14 cellular contexts compared by ENCODE assay signal in the genomic region with DNA sequence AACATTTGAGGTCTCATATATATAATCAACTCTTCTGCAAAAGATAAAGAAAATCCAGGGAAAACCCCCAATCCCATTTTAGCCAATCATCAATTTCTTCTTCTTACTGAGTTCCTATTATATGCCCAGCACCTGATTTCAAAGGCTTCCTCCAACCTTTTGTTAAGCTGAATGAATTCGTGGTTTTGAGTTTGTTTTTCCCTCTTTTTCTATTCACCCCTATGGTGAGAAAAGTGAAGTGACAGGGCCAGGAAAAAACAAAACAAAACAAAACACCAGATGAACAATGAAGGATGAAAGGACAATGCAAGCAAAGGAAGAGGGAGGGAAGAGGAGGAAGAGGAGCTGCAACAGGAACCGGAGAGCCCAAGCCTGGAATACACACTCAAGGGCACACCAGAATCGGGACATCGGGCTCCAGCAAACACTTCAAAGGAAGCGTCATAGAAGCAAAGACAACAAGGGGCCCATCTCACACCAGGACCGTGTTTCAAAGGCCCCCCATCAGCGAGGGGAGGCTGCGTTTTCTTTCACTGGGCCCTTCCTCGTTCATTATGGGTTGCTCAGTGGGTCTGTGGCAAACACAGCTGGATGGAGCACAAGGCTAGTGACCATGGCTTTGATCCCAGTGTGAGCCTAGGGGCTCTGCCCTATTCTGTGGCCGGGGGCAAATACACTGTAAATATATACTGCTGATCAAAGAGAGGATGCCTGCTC. TPM values are rescaled to one million over a fixed set of nuclear protein-coding genes. Genes with fewer than 3 reads are reported as not detected.
DNase-seq lines count a peak whose midpoint lies in the region; ATAC-seq, FAIRE-seq and TF ChIP-seq lines count a peak whose summit lies in the region.
"Had no signal": no experiment of that assay in that cellular context is flagged by ENCODE, and none has a peak within 500 bp of the region (broad histone marks: within the 10 kb centered on the region; RNA-seq: fewer than 3 reads in every experiment).

No MANE protein-coding gene starts in this region.

- H3K9me3 Mint-ChIP-seq in natural killer cell, result no peaks in the 10 kb centered on the region
- no peaks in the 10 kb centered on the region for H3K9me3 Mint-ChIP-seq in natural killer cell treated with Interleukin-12 subunit alpha and Interleukin-12 subunit beta and Interleukin-15 and Interleukin-18, amount 100 ng/mL, for 72 hours

- POLR2A ChIA-PET in endothelial cell of umbilical vein (lab: Charles Lee), result no interaction called here

- H3K4me3 Mint-ChIP-seq in natural killer cell, result no peak overlapping the region
- H3K4me3 Mint-ChIP-seq in natural killer cell treated with Interleukin-12 subunit alpha and Interleukin-12 subunit beta and Interleukin-15 and Interleukin-18, amount 100 ng/mL, for 72 hours, result no peak overlapping the region
- H3K4me3 Mint-ChIP-seq: naive B cell had no signal

- H3K36me3 Mint-ChIP-seq in natural killer cell, result no peaks in the 10 kb centered on the region
- peaks cover 10% of the 10 kb centered on the region for H3K36me3 Mint-ChIP-seq in natural killer cell treated with Interleukin-12 subunit alpha and Interleukin-12 subunit beta and Interleukin-15 and Interleukin-18, amount 100 ng/mL, for 72 hours

- no TSS peak for BruUV-seq in endothelial cell of umbilical vein (replicated peaks; lab: Mats Ljungman, UMichigan)

- dilution Hi-C loops in endothelial cell of umbilical vein (cut with MboI; ENCODE audit: extremely low pct_ligation_motif_present, low sequenced_read_pairs), result no loop called here

- CTCF ChIA-PET in endothelial cell of umbilical vein (lab: Charles Lee), result interaction anchor here (1.0 to 1.8 kb wide), 2 partner anchors 19 to 214 kb away, joined by 4 to 5 read pairs; no protein-coding TSS in a partner anchor

- H3K27ac Mint-ChIP-seq in natural killer cell, result peak overlapping the region; percentile 43 to 44
- no peak overlapping the region for H3K27ac Mint-ChIP-seq in natural killer cell treated with Interleukin-12 subunit alpha and Interleukin-12 subunit beta and Interleukin-15 and Interleukin-18, amount 100 ng/mL, for 72 hours

- H3K4me2 ChIP-seq in endothelial cell of umbilical vein (ENCODE audit: insufficient read depth, low read length) (peak overlapping the region; percentile 19), parathyroid adenoma (ENCODE audit: low read length) (no peak overlapping the region)

- ATAC-seq in natural killer cell (no peak), HG03520 (IDR thresholded peaks at IDR 0.05; ENCODE audit: unreplicated experiment) (no peak), HG02759 (IDR thresholded peaks at IDR 0.05; ENCODE audit: unreplicated experiment) (no peak)
- no peak for ATAC-seq in natural killer cell treated with Interleukin-12 subunit alpha and Interleukin-12 subunit beta and Interleukin-15 and Interleukin-18, amount 100 ng/mL, for 72 hours

- H3K4me1 ChIP-seq in endothelial cell of umbilical vein (ENCODE audit: control insufficient read depth, extremely low read depth, insufficient read depth, low read length) (peaks cover 41% of the 10 kb centered on the region), parathyroid adenoma (peaks cover 29% of the 10 kb centered on the region)

- intact Hi-C loops in natural killer cell (cut with micrococcal nuclease) (no loop called here), endothelial cell of umbilical vein (cut with micrococcal nuclease) (no loop called here)

- H3K27me3 Mint-ChIP-seq in natural killer cell (ENCODE audit: low read depth in 2 of 2), result no peaks in the 10 kb centered on the region
- no peaks in the 10 kb centered on the region for H3K27me3 Mint-ChIP-seq in natural killer cell treated with Interleukin-12 subunit alpha and Interleukin-12 subunit beta and Interleukin-15 and Interleukin-18, amount 100 ng/mL, for 72 hours
- H3K27me3 Mint-ChIP-seq: naive B cell had no signal

- H3K79me2 ChIP-seq in endothelial cell of umbilical vein (ENCODE audit: control insufficient read depth, insufficient read depth, low read length) (peaks cover 93% of the 10 kb centered on the region), parathyroid adenoma (peaks cover 40% of the 10 kb centered on the region)

- H3K9me1 ChIP-seq in endothelial cell of umbilical vein (replicated peaks; ENCODE audit: control insufficient read depth, extremely low read depth, insufficient read depth, low read length), result no peaks in the 10 kb centered on the region

- H2AFZ ChIP-seq in endothelial cell of umbilical vein (ENCODE audit: low read depth, low read length) (no peak overlapping the region), parathyroid adenoma (no peak overlapping the region)

- TF ChIP-seq POLR2A in endothelial cell of umbilical vein (IDR thresholded peaks at IDR 0.05; ENCODE audit: low read depth, low read length), result no peak

- TF ChIP-seq CTCF in natural killer cell (IDR thresholded peaks at IDR 0.05) (no peak), endothelial cell of umbilical vein (IDR thresholded peaks at IDR 0.05; ENCODE audit: extremely low read depth in 1 of 2, insufficient read depth in 1 of 2, low read depth in 1 of 2, low read length in 2 of 2) (no peak), parathyroid adenoma (IDR thresholded peaks at IDR 0.05) (no peak)

- FAIRE-seq in endothelial cell of umbilical vein (lab: Jason Lieb, UNC), result peak; percentile 56
- FAIRE-seq: islet of Langerhans had no signal

- H3K9me3 ChIP-seq in endothelial cell of umbilical vein (replicated peaks; ENCODE audit: control insufficient read depth, insufficient read depth, low read length) (no peaks in the 10 kb centered on the region), parathyroid adenoma (ENCODE audit: control insufficient read depth, low read length) (no peaks in the 10 kb centered on the region)

- H3K9ac ChIP-seq in endothelial cell of umbilical vein (replicated peaks; ENCODE audit: extremely low read depth, insufficient read depth, low read length), result no peak overlapping the region
- no peak overlapping the region for H3K9ac ChIP-seq in parathyroid adenoma

- H3K27ac ChIP-seq in endothelial cell of umbilical vein (ENCODE audit: insufficient read depth, low read depth, low read length) (peak overlapping the region; percentile 33), parathyroid adenoma (peak overlapping the region; percentile 5)

- peaks cover 74 to 77% of the 10 kb centered on the region in 2 donors for H3K4me1 Mint-ChIP-seq in natural killer cell
- H3K4me1 Mint-ChIP-seq in natural killer cell treated with Interleukin-12 subunit alpha and Interleukin-12 subunit beta and Interleukin-15 and Interleukin-18, amount 100 ng/mL, for 72 hours (ENCODE audit: low read depth in 2 of 2), result peaks cover 28 to 49% of the 10 kb centered on the region in 2 donors

- H3K27me3 ChIP-seq in endothelial cell of umbilical vein (ENCODE audit: control insufficient read depth in 2 of 2, insufficient read depth in 2 of 2, low read length in 2 of 2) (no peaks in the 10 kb centered on the region), parathyroid adenoma (ENCODE audit: control insufficient read depth, insufficient read depth, low read length) (no peaks in the 10 kb centered on the region)

- peaks cover 3% of the 10 kb centered on the region for H4K20me1 ChIP-seq in endothelial cell of umbilical vein (replicated peaks; ENCODE audit: control insufficient read depth, extremely low read depth, insufficient read depth, low read length)

- no peak overlapping the region for H3K4me3 ChIP-seq in endothelial cell of umbilical vein (replicated peaks in 1 of 3; ENCODE audit: insufficient read depth in 1 of 3, low read depth in 1 of 3, low read length in 3 of 3)
- H3K4me3 ChIP-seq in parathyroid adenoma (ENCODE audit: low read depth, low read length), result no peak overlapping the region

- H3K36me3 ChIP-seq in endothelial cell of umbilical vein (ENCODE audit: control insufficient read depth in 2 of 2, extremely low read depth in 1 of 2, insufficient read depth in 2 of 2, low read length in 2 of 2) (peaks cover 0 to 3% of the 10 kb centered on the region in 2 experiments), parathyroid adenoma (ENCODE audit: control insufficient read depth, insufficient read depth, low read length) (no peaks in the 10 kb centered on the region)

- no peak for DNase-seq in natural killer cell
- DNase-seq in natural killer cell treated with Interleukin-12 subunit alpha and Interleukin-12 subunit beta and Interleukin-15 and Interleukin-18, amount 100 ng/mL, for 72 hours (ENCODE audit: low spot score), result no peak
- peak; percentile 59 for DNase-seq in endothelial cell of umbilical vein (ENCODE audit: low read depth, low spot score)
- DNase-seq in hepatic stellate cell (ENCODE audit: low spot score), result no peak
- no peak for DNase-seq in A172 (ENCODE audit: low spot score)
- DNase-seq: foreskin melanocyte; naive B cell; NCI-H1105; OCI-M1; stimulated activated CD4-positive, alpha-beta T cell treated with anti-CD3 and anti-CD28 coated beads, Interleukin-12 subunit alpha, Interleukin-12 subunit beta, amount 100 ng/mL, for 4 hours had no signal

TF ChIP-seq in endothelial cell of umbilical vein, 7 proteins besides CTCF, POLR2A, EP300 and RAD21 (continues in another document):
- TF ChIP-seq POLR2AphosphoS5 (IDR thresholded peaks at IDR 0.05; ENCODE audit: insufficient read depth, low read depth, low read length) (no peak), FOS (IDR thresholded peaks at IDR 0.05; ENCODE audit: borderline replicate concordance, insufficient read depth, low read length) (no peak), JUN (IDR thresholded peaks at IDR 0.05; ENCODE audit: borderline replicate concordance, insufficient read depth, insufficient read length, low read depth) (no peak), GATA2 (IDR thresholded peaks at IDR 0.05; ENCODE audit: insufficient read depth, insufficient read length, low read depth, low read length) (no peak), EZH2 (IDR thresholded peaks at IDR 0.05; ENCODE audit: borderline replicate concordance, low read depth, low read length, severe bottlenecking) (no peak)
- TF ChIP-seq, protein P1, sequence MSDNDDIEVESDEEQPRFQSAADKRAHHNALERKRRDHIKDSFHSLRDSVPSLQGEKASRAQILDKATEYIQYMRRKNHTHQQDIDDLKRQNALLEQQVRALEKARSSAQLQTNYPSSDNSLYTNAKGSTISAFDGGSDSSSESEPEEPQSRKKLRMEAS (IDR thresholded peaks at IDR 0.05; ENCODE audit: insufficient read depth, insufficient read length), result no peak

RNA-seq across cellular contexts. Expression of a gene that starts 50.2 kb away (rescaled TPM):
- total RNA-seq in natural killer cell (10 to 100 TPM; 29.5 to 42.8 (median 34.6) TPM), endothelial cell of umbilical vein (58.9 and 67.0 TPM in 2 replicates)
- 10 to 100 TPM; 50.4 to 52.9 TPM for total RNA-seq in natural killer cell treated with Interleukin-12 subunit alpha and Interleukin-12 subunit beta and Interleukin-15 and Interleukin-18, amount 100 ng/mL, for 72 hours
- polyA plus RNA-seq in endothelial cell of umbilical vein, result 75.9 and 78.9 TPM in 2 replicates
- polyA plus RNA-seq in endothelial cell of umbilical vein (2011; cell fraction: cytosol; rRNA removed), result 48.6 and 57.5 TPM in 2 replicates
- 95.4 and 99.1 TPM in 2 replicates for polyA plus RNA-seq in endothelial cell of umbilical vein (2011; cell fraction: nucleus; rRNA removed)
- 42.5 and 47.3 TPM in 2 replicates for polyA plus RNA-seq in endothelial cell of umbilical vein (2012)
- polyA minus RNA-seq in endothelial cell of umbilical vein, result 73.2 and 78.6 TPM in 2 replicates
- polyA minus RNA-seq in endothelial cell of umbilical vein (2011; cell fraction: cytosol; rRNA and poly(A)+ RNA removed), result 16.1 TPM
- 112 and 132 TPM in 2 replicates for polyA minus RNA-seq in endothelial cell of umbilical vein (2011; cell fraction: nucleus; rRNA and poly(A)+ RNA removed)
- 51.3 and 63.4 TPM in 2 replicates for total RNA-seq in A172 (2014; rRNA removed; shearing (Covaris generic))

Comparison
In these comparisons a context has a peak if more than half of its experiments do, and no peak if none do; other contexts are left out.
1. H3K27ac Mint-ChIP-seq: peak in natural killer cell (2 of 2); none in natural killer cell treated with Interleukin-12 subunit alpha and Interleukin-12 subunit beta and Interleukin-15 and Interleukin-18, amount 100 ng/mL, for 72 hours (0 of 2).